Comparison of ENCODE assay signal across 16 cellular contexts in the genomic region with DNA sequence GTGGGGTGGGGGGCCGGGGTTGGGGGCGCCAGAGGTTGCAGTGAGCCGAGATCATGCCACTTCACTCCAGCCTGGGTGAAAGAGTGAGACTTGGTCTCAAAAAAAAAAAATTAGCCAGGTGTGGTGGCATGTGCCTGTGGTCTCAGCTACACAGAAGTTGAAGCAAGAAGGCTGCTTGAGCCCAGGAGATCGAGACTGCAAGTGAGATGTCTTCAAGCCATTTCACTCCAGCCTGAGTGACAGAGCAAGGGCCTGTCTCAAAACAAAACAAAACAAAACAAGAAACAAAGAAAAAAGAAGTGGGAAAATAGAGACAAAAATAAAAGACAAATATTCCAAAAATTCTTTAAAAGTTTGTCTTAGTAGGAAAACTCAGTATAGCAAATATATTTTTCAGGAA.
DNase-seq lines count a peak whose midpoint lies in the region; ATAC-seq, FAIRE-seq and TF ChIP-seq lines count a peak whose summit lies in the region.
"Had no signal": no experiment of that assay in that cellular context is flagged by ENCODE, and none has a peak within 500 bp of the region (broad histone marks: within the 10 kb centered on the region; RNA-seq: fewer than 3 reads in every experiment).

No MANE protein-coding gene starts in this region.

- TF ChIP-seq CTCF in neutrophil (IDR thresholded peaks at IDR 0.05) (no peak), GM10248 (IDR thresholded peaks at IDR 0.05; ENCODE audit: control extremely low read depth, extremely low read depth, low read depth, missing control alignments) (no peak)

- ATAC-seq in activated CD4-positive, alpha-beta T cell treated with anti-CD3 and anti-CD28 coated beads for 36 hours: no peak
- no peak for ATAC-seq in activated T-helper 17 cell treated with anti-CD3 and anti-CD28 coated beads, Interleukin-2, amount 50 U/mL, for 72 hours (replicated peaks)
- ATAC-seq: left cardiac atrium had no signal

- no peaks in the 10 kb centered on the region for H3K27me3 ChIP-seq in neutrophil

- H3K9me3 Mint-ChIP-seq in activated CD4-positive, alpha-beta T cell treated with anti-CD3 and anti-CD28 coated beads for 36 hours (ENCODE audit: low read depth): no peaks in the 10 kb centered on the region
- no peaks in the 10 kb centered on the region for H3K9me3 Mint-ChIP-seq in activated T-helper 17 cell treated with anti-CD3 and anti-CD28 coated beads, Interleukin-2, amount 50 U/mL, for 72 hours

- H3K27me3 Mint-ChIP-seq in activated CD4-positive, alpha-beta T cell treated with anti-CD3 and anti-CD28 coated beads for 36 hours: no peaks in the 10 kb centered on the region
- H3K27me3 Mint-ChIP-seq in activated T-helper 17 cell treated with anti-CD3 and anti-CD28 coated beads, Interleukin-2, amount 50 U/mL, for 72 hours: no peaks in the 10 kb centered on the region

- CTCF ChIA-PET in activated CD4-positive, alpha-beta T cell treated with anti-CD3 and anti-CD28 coated beads for 36 hours (lab: Charles Lee): interaction anchor here (0.7 to 2.7 kb wide), 4 partner anchors 22 to 140 kb away, joined by 3 to 16 read pairs (median 4); no protein-coding TSS in a partner anchor
- CTCF ChIA-PET in GM10248 (lab: Yijun Ruan, JAX): interaction anchor here (1.1 to 1.3 kb wide), 3 partner anchors 10 to 142 kb away, joined by 3 to 4 read pairs (median 3); no protein-coding TSS in a partner anchor

- peaks cover 41% of the 10 kb centered on the region for H3K4me1 Mint-ChIP-seq in activated CD4-positive, alpha-beta T cell treated with anti-CD3 and anti-CD28 coated beads for 36 hours
- H3K4me1 Mint-ChIP-seq in activated T-helper 17 cell treated with anti-CD3 and anti-CD28 coated beads, Interleukin-2, amount 50 U/mL, for 72 hours: peaks cover 15% of the 10 kb centered on the region

- H3K9me3 ChIP-seq in neutrophil: no peaks in the 10 kb centered on the region

- H3K27ac Mint-ChIP-seq in activated CD4-positive, alpha-beta T cell treated with anti-CD3 and anti-CD28 coated beads for 36 hours: peak overlapping the region; percentile 83
- peak overlapping the region; percentile 9 for H3K27ac Mint-ChIP-seq in activated T-helper 17 cell treated with anti-CD3 and anti-CD28 coated beads, Interleukin-2, amount 50 U/mL, for 72 hours

- intact Hi-C loops in activated CD4-positive, alpha-beta T cell treated with anti-CD3 and anti-CD28 coated beads for 36 hours (cut with DNase I, micrococcal nuclease): no loop called here

- DNase-seq in activated CD4-positive, alpha-beta T cell treated with anti-CD3 and anti-CD28 coated beads for 36 hours: no peak
- DNase-seq in activated CD4-positive, alpha-beta T cell treated with anti-CD3 and anti-CD28 coated beads for 4 hours: no peak
- no peak for DNase-seq in GM12892 (ENCODE audit: insufficient read length)
- no peak for DNase-seq in NCI-H2171 (lab: John Stamatoyannopoulos, UW)
- DNase-seq in GM10248 (ENCODE audit: extremely low spot score): no peak
- no peak for DNase-seq in HTR-8/SVneo (ENCODE audit: insufficient read length, low spot score)
- DNase-seq: 8988T, aorta, Calu3, left cardiac atrium, NCI-H1694 treated with DMSO at 0.1 percent for 48 hours, NCI-H69, T1000 had no signal

- TF ChIP-seq POLR2A in GM12892 (IDR thresholded peaks at IDR 0.05; ENCODE audit: low read depth, low read length): no peak

- FAIRE-seq in GM12892 (lab: Jason Lieb, UNC): peak; percentile 17
- FAIRE-seq in HTR-8/SVneo (lab: Jason Lieb, UNC): no peak

- H3K36me3 ChIP-seq in neutrophil: peaks cover 54% of the 10 kb centered on the region

- peak overlapping the region; percentile 97 for H3K27ac ChIP-seq in neutrophil
- H3K27ac ChIP-seq: RWPE1 had no signal

- H3K4me3 Mint-ChIP-seq in activated CD4-positive, alpha-beta T cell treated with anti-CD3 and anti-CD28 coated beads for 36 hours: peak overlapping the region; percentile 58
- H3K4me3 Mint-ChIP-seq in activated T-helper 17 cell treated with anti-CD3 and anti-CD28 coated beads, Interleukin-2, amount 50 U/mL, for 72 hours: peak overlapping the region; percentile 98

- H3K4me1 ChIP-seq in neutrophil (ENCODE audit: control insufficient read depth in 1 of 2, insufficient read depth in 1 of 2, low read depth in 1 of 2, low read length in 1 of 2): peaks cover 24 to 41% of the 10 kb centered on the region in 2 experiments

- POLR2A ChIA-PET in activated CD4-positive, alpha-beta T cell treated with anti-CD3 and anti-CD28 coated beads for 36 hours (lab: Charles Lee): no interaction called here
- POLR2A ChIA-PET in GM10248 (lab: Yijun Ruan, JAX): no interaction called here

- H3K4me3 ChIP-seq in neutrophil (ENCODE audit: low read depth in 1 of 2, low read length in 1 of 2): peak overlapping the region; percentile 88 to 93

- peaks cover 21% of the 10 kb centered on the region for H3K36me3 Mint-ChIP-seq in activated CD4-positive, alpha-beta T cell treated with anti-CD3 and anti-CD28 coated beads for 36 hours (ENCODE audit: low read depth)
- H3K36me3 Mint-ChIP-seq in activated T-helper 17 cell treated with anti-CD3 and anti-CD28 coated beads, Interleukin-2, amount 50 U/mL, for 72 hours (ENCODE audit: low read depth): peaks cover 60% of the 10 kb centered on the region
